In the genomic region with DNA sequence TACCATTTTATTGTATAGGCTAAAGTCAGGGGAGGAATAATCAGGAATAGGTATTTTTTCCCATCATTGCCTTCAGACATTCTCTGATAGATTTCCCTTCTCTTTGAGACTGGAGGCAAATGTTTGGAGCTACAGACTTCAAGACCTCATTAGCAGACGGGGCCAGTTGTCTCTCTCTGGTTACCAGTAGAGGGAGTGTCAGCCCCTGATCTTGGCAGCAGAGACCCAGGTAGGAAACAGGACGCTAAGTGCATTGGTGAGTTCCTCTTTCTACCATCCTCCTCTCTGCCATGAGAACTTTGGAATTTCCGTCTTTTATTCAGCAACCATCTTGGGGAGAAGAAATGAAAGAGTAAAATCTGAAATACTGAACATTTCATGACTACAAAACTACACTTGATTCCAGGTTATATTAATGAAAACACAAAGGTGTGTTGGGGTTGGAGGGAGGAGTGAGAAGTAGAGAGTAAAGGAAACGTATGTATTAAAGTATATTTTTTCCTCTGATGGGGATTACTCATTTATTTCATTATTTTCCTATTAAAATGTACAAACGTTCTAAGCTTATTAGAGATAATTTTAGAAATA, we compare ENCODE assay signal across 8 cellular contexts.
DNase-seq lines count a peak whose midpoint lies in the region; ATAC-seq and TF ChIP-seq lines count a peak whose summit lies in the region.

No MANE protein-coding gene starts in this region.

- no peaks in the 10 kb centered on the region for H3K36me3 Mint-ChIP-seq in brain
- H3K36me3 Mint-ChIP-seq in nephron progenitor cell (ENCODE audit: low read depth), result no peaks in the 10 kb centered on the region

- intact Hi-C loops in posterior vena cava (cut with DNase I), result no loop called here

- H3K27me3 Mint-ChIP-seq in brain (no peaks in the 10 kb centered on the region), nephron progenitor cell (ENCODE audit: low read depth, poor library complexity) (no peaks in the 10 kb centered on the region)

- H3K9me3 Mint-ChIP-seq in brain, result peaks cover 0 to 3% (median 0%) of the 10 kb centered on the region in 5 experiments
- H3K9me3 Mint-ChIP-seq in nephron progenitor cell, result no peaks in the 10 kb centered on the region

- TF ChIP-seq CTCF in brain (conservative IDR thresholded peaks at IDR 0.05), result peak; percentile 52 to 72
- TF ChIP-seq CTCF in nephron progenitor cell (IDR thresholded peaks at IDR 0.05), result peak; percentile 66

- H3K4me3 Mint-ChIP-seq in brain (no peak overlapping the region), nephron progenitor cell (no peak overlapping the region)

- peak; percentile 53 for ATAC-seq in GM18870 (IDR thresholded peaks at IDR 0.05; ENCODE audit: unreplicated experiment)
- peak; percentile 65 for ATAC-seq in HG02970 (IDR thresholded peaks at IDR 0.05; ENCODE audit: low FRiP score, unreplicated experiment)

- peaks cover 8% of the 10 kb centered on the region for H3K4me1 Mint-ChIP-seq in brain
- no peaks in the 10 kb centered on the region for H3K4me1 Mint-ChIP-seq in nephron progenitor cell

- peak; percentile 68 for DNase-seq in Ammon's horn (ENCODE audit: low spot score)
- DNase-seq in NCI-H2171 (lab: John Stamatoyannopoulos, UW), result peak; percentile 11
- peak; percentile 43 for DNase-seq in nephron progenitor cell
- no peak for DNase-seq in posterior vena cava (ENCODE audit: low spot score)
- no peak for DNase-seq in activated CD4-positive, alpha-beta T cell treated with anti-CD3 and anti-CD28 coated beads for 4 hours

- peak overlapping the region in 1 of 5 experiments; percentile 75 for H3K27ac Mint-ChIP-seq in brain
- peak overlapping the region; percentile 14 for H3K27ac Mint-ChIP-seq in nephron progenitor cell

Comparison
In these comparisons a context has a peak if more than half of its experiments do, and no peak if none do; other contexts are left out.
1. DNase-seq: peak in Ammon's horn (single experiment), NCI-H2171 (single experiment) and nephron progenitor cell (single experiment); none in posterior vena cava (single experiment) and activated CD4-positive, alpha-beta T cell treated with anti-CD3 and anti-CD28 coated beads for 4 hours (0 of 2).